In genomic region chr11:7671807-7672206, GRCh38 we compare ENCODE assay signal across 11 cellular contexts. TPM values are rescaled to one million over a fixed set of nuclear protein-coding genes. Genes with fewer than 3 reads are reported as not detected.
DNase-seq lines count a peak whose midpoint lies in the region; ATAC-seq and TF ChIP-seq lines count a peak whose summit lies in the region.
"Had no signal": no experiment of that assay in that cellular context is flagged by ENCODE, and none has a peak within 500 bp of the region (broad histone marks: within the 10 kb centered on the region; RNA-seq: fewer than 3 reads in every experiment).

No MANE protein-coding gene starts in this region.

- intact Hi-C loops in transverse colon (cut with DNase I; ENCODE audit: low total_unique reads) (no loop called here), ovary (cut with DNase I) (no loop called here)

- no peak for DNase-seq in activated CD4-positive, CD25-positive, alpha-beta regulatory T cell treated with anti-CD3 and anti-CD28 coated beads, Interleukin-2, amount 50 U/mL, for 72 hours
- peak; percentile 51 for DNase-seq in stimulated activated CD8-positive, alpha-beta memory T cell treated with anti-CD3 and anti-CD28 coated beads, Interleukin-4, amount 100 ng/mL, for 48 hours
- no peak for DNase-seq in transverse colon
- DNase-seq in ovary, result no peak
- DNase-seq in NCI-H2196 treated with DMSO at 0.1 percent for 48 hours (lab: John Stamatoyannopoulos, UW; ENCODE audit: unreplicated experiment), result no peak

- TF ChIP-seq POLR2A in transverse colon (IDR thresholded peaks at IDR 0.05), result no peak
- TF ChIP-seq POLR2A in ovary (IDR thresholded peaks at IDR 0.05), result no peak

- H3K4me3 ChIP-seq in transverse colon (no peak overlapping the region), ovary (no peak overlapping the region)
- H3K4me3 ChIP-seq: SJSA1 had no signal

- peak; percentile 39 to 44 for ATAC-seq in activated CD4-positive, CD25-positive, alpha-beta regulatory T cell treated with anti-CD3 and anti-CD28 coated beads, Interleukin-2, amount 50 U/mL, for 24 hours
- ATAC-seq in GM21576 (IDR thresholded peaks at IDR 0.05; ENCODE audit: unreplicated experiment) (peak; percentile 57), HG03460 (IDR thresholded peaks at IDR 0.05; ENCODE audit: unreplicated experiment) (peak; percentile 52)

- no peak for TF ChIP-seq CTCF in transverse colon (IDR thresholded peaks at IDR 0.05)
- TF ChIP-seq CTCF in ovary (IDR thresholded peaks at IDR 0.05), result no peak

- H3K36me3 ChIP-seq in transverse colon (no peaks in the 10 kb centered on the region), ovary (no peaks in the 10 kb centered on the region)
- H3K36me3 ChIP-seq: SJSA1 had no signal

- in situ Hi-C loops in transverse colon (cut with MboI; ENCODE audit: low pct_ligation_motif_present in 1 of 4, low pct_unique_long_range_greater_than_20kb in 1 of 4, low sequenced_read_pairs in 3 of 4), result loop anchor here in 2 of 4 donors (25.0 kb wide), 1 partner anchor 110 kb away; no protein-coding TSS in a partner anchor

- 68 to 86% methylated on average over 2 to 3 of the region's 3 CpGs for WGBS in transverse colon (ENCODE audit: low coverage in 1 of 2), 2 donors
- WGBS in ovary, 3 donors, result 74 to 78% (median 77%) methylated on average over 3 of the region's 3 CpGs

- H3K27ac ChIP-seq in transverse colon, result no peak overlapping the region
- H3K27ac ChIP-seq in ovary, result peak overlapping the region in 1 of 2 donors; percentile 44
- H3K27ac ChIP-seq: 22Rv1, SJSA1 had no signal

- H3K9me3 ChIP-seq in transverse colon (no peaks in the 10 kb centered on the region), ovary (no peaks in the 10 kb centered on the region)
- H3K9me3 ChIP-seq: SJSA1 had no signal

- TF ChIP-seq EP300 in transverse colon (IDR thresholded peaks at IDR 0.05; ENCODE audit: low read depth) (no peak), ovary (IDR thresholded peaks at IDR 0.05) (no peak)

- peaks cover 0 to 21% (median 14%) of the 10 kb centered on the region in 4 donors for H3K4me1 ChIP-seq in transverse colon
- H3K4me1 ChIP-seq in ovary (ENCODE audit: insufficient read depth), result peaks cover 6% of the 10 kb centered on the region

- peaks cover 15% of the 10 kb centered on the region for H3K27me3 ChIP-seq in transverse colon
- H3K27me3 ChIP-seq in ovary, result no peaks in the 10 kb centered on the region
- H3K27me3 ChIP-seq: SJSA1 had no signal

RNA-seq across cellular contexts. Expression of gene CYB5R2, which starts 1.5 kb away (rescaled TPM):
- total RNA-seq in transverse colon (10 to 100 TPM in 1 of 4 donors, 1 to 10 TPM in 2, not detected in 1; 2.7 to 21.3 (median 4.2) TPM), ovary (10 to 100 TPM; 11.8 to 32.0 (median 20.7) TPM)
- 10 to 100 TPM; 17.6 to 23.5 TPM for polyA plus RNA-seq in ovary

RNA-seq across cellular contexts. Expression of gene OVCH2, which starts 34.5 kb away (rescaled TPM):
- total RNA-seq in transverse colon (not detected), ovary (under 1 TPM in 2 of 7 donors, not detected in 5; 0.23 to 0.89 TPM)
- not detected for polyA plus RNA-seq in ovary
- total RNA-seq: myocyte had no signal
